Comparison of ENCODE assay signal across 7 cellular contexts in the genomic region with DNA sequence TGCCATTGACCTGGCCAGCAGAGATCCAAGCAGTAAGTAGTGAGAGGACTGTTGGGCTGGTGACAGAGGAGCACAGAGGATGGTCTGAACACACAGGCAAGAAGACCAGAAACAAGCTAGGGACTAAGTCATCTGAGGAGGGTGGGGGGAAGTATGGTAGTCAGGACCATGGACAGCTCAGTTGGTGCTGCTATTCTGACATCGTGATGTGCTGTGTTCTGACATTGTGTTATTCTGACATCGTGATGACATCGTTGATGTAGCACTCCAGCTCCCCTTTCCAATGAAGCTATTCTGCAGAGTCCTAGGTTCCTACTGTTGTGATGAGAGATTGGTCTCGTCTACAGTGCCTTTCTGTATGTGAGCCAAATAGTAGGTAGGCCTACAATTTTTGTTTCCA. TPM values are rescaled to one million over a fixed set of nuclear protein-coding genes. Genes with fewer than 3 reads are reported as not detected.
DNase-seq lines count a peak whose midpoint lies in the region; ATAC-seq and TF ChIP-seq lines count a peak whose summit lies in the region.

No MANE protein-coding gene starts in this region.

- no peaks in the 10 kb centered on the region for H3K9me2 ChIP-seq in GM23338 (ENCODE audit: insufficient read depth)
- no peaks in the 10 kb centered on the region for H3K9me2 ChIP-seq in PC-3 (replicated peaks; ENCODE audit: low read length)

- DNase-seq in GM23338 (ENCODE audit: low spot score) (peak; percentile 83), PC-3 (peak; percentile 63), iPS DF 19.7 (ENCODE audit: low read depth, low spot score) (peak; percentile 61)
- DNase-seq in activated naive CD4-positive, alpha-beta T cell treated with Interleukin-2 at 50 U/mL for 16 hours: peak; percentile 31
- DNase-seq in stimulated activated CD4-positive, alpha-beta T cell treated with anti-CD3 and anti-CD28 coated beads, Interleukin-4, amount 100 ng/mL, for 4 hours: peak; percentile 9 to 16

- H3K9me3 Mint-ChIP-seq in GM23338: no peaks in the 10 kb centered on the region

- no peaks in the 10 kb centered on the region for H3K36me3 ChIP-seq in GM23338 (ENCODE audit: insufficient read depth)
- H3K36me3 ChIP-seq in PC-3 (ENCODE audit: low read depth, low read length): no peaks in the 10 kb centered on the region

- ATAC-seq in GM23338 (peak; percentile 93), PC-3 (peak; percentile 57), GM21526 (IDR thresholded peaks at IDR 0.05; ENCODE audit: low FRiP score, unreplicated experiment) (no peak), GM18519 (IDR thresholded peaks at IDR 0.05; ENCODE audit: low FRiP score, unreplicated experiment) (no peak)

- H3K27me3 ChIP-seq in GM23338 (ENCODE audit: insufficient read depth) (no peaks in the 10 kb centered on the region), PC-3 (ENCODE audit: low read length) (no peaks in the 10 kb centered on the region)

- intact Hi-C loops in PC-3 (cut with micrococcal nuclease): no loop called here

- H3K4me2 ChIP-seq in GM23338: no peak overlapping the region
- H3K4me2 ChIP-seq in PC-3 (ENCODE audit: low read length): no peak overlapping the region

- H3K79me2 ChIP-seq in GM23338 (replicated peaks; ENCODE audit: insufficient read depth) (no peaks in the 10 kb centered on the region), PC-3 (ENCODE audit: low read length) (no peaks in the 10 kb centered on the region)

- TF ChIP-seq CTCF in GM23338 (conservative IDR thresholded peaks at IDR 0.05; ENCODE audit: low read depth in 2 of 2) (no peak), PC-3 (conservative IDR thresholded peaks at IDR 0.05; ENCODE audit: low read depth, low read length) (no peak)

- no peaks in the 10 kb centered on the region for H3K9me3 ChIP-seq in PC-3 (ENCODE audit: low read length)

- H4K20me1 ChIP-seq in GM23338 (replicated peaks; ENCODE audit: insufficient read depth): no peaks in the 10 kb centered on the region
- no peaks in the 10 kb centered on the region for H4K20me1 ChIP-seq in PC-3 (ENCODE audit: low read length)

- no peaks in the 10 kb centered on the region for H3K4me1 Mint-ChIP-seq in GM23338

- H3F3A ChIP-seq in GM23338 (replicated peaks; ENCODE audit: low read depth) (no peaks in the 10 kb centered on the region), PC-3 (ENCODE audit: low read length, unreplicated experiment) (no peaks in the 10 kb centered on the region)

- CTCF ChIA-PET in PC-3 (lab: Charles Lee): no interaction called here

- POLR2A ChIA-PET in PC-3 (lab: Charles Lee; ENCODE audit: unreplicated experiment): no interaction called here

- no peak overlapping the region for H3K4me3 ChIP-seq in GM23338
- H3K4me3 ChIP-seq in PC-3 (ENCODE audit: low read length): no peak overlapping the region

- H3K27me3 Mint-ChIP-seq in GM23338 (ENCODE audit: insufficient read depth, low read depth, poor library complexity): peaks cover 4% of the 10 kb centered on the region

- no peaks in the 10 kb centered on the region for H3K36me3 Mint-ChIP-seq in GM23338 (ENCODE audit: low read depth)

- H3K4me3 Mint-ChIP-seq in GM23338: no peak overlapping the region

- H3K4me1 ChIP-seq in GM23338 (ENCODE audit: insufficient read depth) (no peaks in the 10 kb centered on the region), PC-3 (ENCODE audit: insufficient read depth, low read length) (no peaks in the 10 kb centered on the region)

- H2AFZ ChIP-seq in GM23338: no peak overlapping the region
- no peak overlapping the region for H2AFZ ChIP-seq in PC-3 (ENCODE audit: low read length)

- no peak overlapping the region for H3K27ac ChIP-seq in GM23338 (ENCODE audit: low read depth)
- H3K27ac ChIP-seq in PC-3 (ENCODE audit: low read length): no peak overlapping the region

- no peak overlapping the region for H3K27ac Mint-ChIP-seq in GM23338

- no peak overlapping the region for H3K9ac ChIP-seq in PC-3 (ENCODE audit: low read length)

- no TSS peak for BruUV-seq in PC-3 (replicated peaks; lab: Mats Ljungman, UMichigan)

TF ChIP-seq in GM23338, 12 proteins besides CTCF, POLR2A, EP300 and RAD21:
- TF ChIP-seq JUNB (IDR thresholded peaks at IDR 0.05; ENCODE audit: unreplicated experiment) (no peak), EZH2 (IDR thresholded peaks at IDR 0.05; ENCODE audit: low read depth, unreplicated experiment) (no peak), NANOG (IDR thresholded peaks at IDR 0.05; ENCODE audit: borderline replicate concordance) (no peak), EZH2phosphoT487 (IDR thresholded peaks at IDR 0.05; ENCODE audit: unreplicated experiment) (no peak), CREB1 (CRISPR knock-in tag; IDR thresholded peaks at IDR 0.05; ENCODE audit: low read depth) (peak; percentile 93), ZNF331 (CRISPR knock-in tag; IDR thresholded peaks at IDR 0.05; ENCODE audit: low read depth) (no peak), POLR2AphosphoS5 (IDR thresholded peaks at IDR 0.05; ENCODE audit: low read depth) (no peak)
- TF ChIP-seq, protein P1, sequence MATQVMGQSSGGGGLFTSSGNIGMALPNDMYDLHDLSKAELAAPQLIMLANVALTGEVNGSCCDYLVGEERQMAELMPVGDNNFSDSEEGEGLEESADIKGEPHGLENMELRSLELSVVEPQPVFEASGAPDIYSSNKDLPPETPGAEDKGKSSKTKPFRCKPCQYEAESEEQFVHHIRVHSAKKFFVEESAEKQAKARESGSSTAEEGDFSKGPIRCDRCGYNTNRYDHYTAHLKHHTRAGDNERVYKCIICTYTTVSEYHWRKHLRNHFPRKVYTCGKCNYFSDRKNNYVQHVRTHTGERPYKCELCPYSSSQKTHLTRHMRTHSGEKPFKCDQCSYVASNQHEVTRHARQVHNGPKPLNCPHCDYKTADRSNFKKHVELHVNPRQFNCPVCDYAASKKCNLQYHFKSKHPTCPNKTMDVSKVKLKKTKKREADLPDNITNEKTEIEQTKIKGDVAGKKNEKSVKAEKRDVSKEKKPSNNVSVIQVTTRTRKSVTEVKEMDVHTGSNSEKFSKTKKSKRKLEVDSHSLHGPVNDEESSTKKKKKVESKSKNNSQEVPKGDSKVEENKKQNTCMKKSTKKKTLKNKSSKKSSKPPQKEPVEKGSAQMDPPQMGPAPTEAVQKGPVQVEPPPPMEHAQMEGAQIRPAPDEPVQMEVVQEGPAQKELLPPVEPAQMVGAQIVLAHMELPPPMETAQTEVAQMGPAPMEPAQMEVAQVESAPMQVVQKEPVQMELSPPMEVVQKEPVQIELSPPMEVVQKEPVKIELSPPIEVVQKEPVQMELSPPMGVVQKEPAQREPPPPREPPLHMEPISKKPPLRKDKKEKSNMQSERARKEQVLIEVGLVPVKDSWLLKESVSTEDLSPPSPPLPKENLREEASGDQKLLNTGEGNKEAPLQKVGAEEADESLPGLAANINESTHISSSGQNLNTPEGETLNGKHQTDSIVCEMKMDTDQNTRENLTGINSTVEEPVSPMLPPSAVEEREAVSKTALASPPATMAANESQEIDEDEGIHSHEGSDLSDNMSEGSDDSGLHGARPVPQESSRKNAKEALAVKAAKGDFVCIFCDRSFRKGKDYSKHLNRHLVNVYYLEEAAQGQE (IDR thresholded peaks at IDR 0.05; ENCODE audit: unreplicated experiment): peak; percentile 100

RNA-seq across cellular contexts. Expression of a gene that starts 28.7 kb away (rescaled TPM):
- not detected in 2 replicates for total RNA-seq in GM23338 (2014; rRNA removed; shearing (Covaris generic))
- not detected in 2 replicates for polyA plus RNA-seq in GM23338 (2016; fragmentation: Nextera tagmentation; extraction: Ambion mirVana)
- total RNA-seq in PC-3 (2014; rRNA removed): 0.07 TPM in 1 of 2 replicates, not detected in the other

RNA-seq across cellular contexts. Expression of a gene that starts 36.3 kb away (rescaled TPM):
- total RNA-seq in GM23338 (2014; rRNA removed; shearing (Covaris generic)): 11.1 and 11.8 TPM in 2 replicates
- 13.6 and 15.1 TPM in 2 replicates for polyA plus RNA-seq in GM23338 (2016; fragmentation: Nextera tagmentation; extraction: Ambion mirVana)
- 7.4 and 9.9 TPM in 2 replicates for total RNA-seq in PC-3 (2014; rRNA removed)

Comparison
In these comparisons a context has a peak if more than half of its experiments do, and no peak if none do; other contexts are left out.
1. ATAC-seq: peak in GM23338 (single experiment) and PC-3 (single experiment); none in GM21526 (single experiment) and GM18519 (single experiment).
2. DNase-seq: peak in every context shown above with its lines; median percentile 83 in GM23338; 63 in PC-3; 61 in iPS DF 19.7; 31 in activated naive CD4-positive, alpha-beta T cell treated with Interleukin-2 at 50 U/mL for 16 hours; 12 in stimulated activated CD4-positive, alpha-beta T cell treated with anti-CD3 and anti-CD28 coated beads, Interleukin-4, amount 100 ng/mL, for 4 hours.